In genomic region chr19:58228584-58229254, GRCh38 we compare ENCODE assay signal across 1 cellular context.
TF ChIP-seq lines count a peak whose summit lies in the region.

Gene ZNF544 (plus strand): TSS chr19:58228914. CDS start chr19:58244024, 15,110 bp downstream.

TF ChIP-seq in WTC11, 78 proteins besides CTCF, POLR2A, EP300 and RAD21 (continued from another document):
- peak; percentile 39; the same call in 1 of the 2 replicates for TF ChIP-seq USF2 (CRISPR knock-in tag; IDR thresholded peaks at IDR 0.05)
- no peak for TF ChIP-seq PREB (CRISPR knock-in tag; IDR thresholded peaks at IDR 0.05; ENCODE audit: borderline replicate concordance)
- peak; percentile 44; the same call in 1 of the 2 replicates for TF ChIP-seq ATF2 (CRISPR knock-in tag; IDR thresholded peaks at IDR 0.05; ENCODE audit: borderline replicate concordance, low read depth)
- 0 out of 2 replicates have a peak, but pooled peaks have one; percentile 48 for TF ChIP-seq ELF4 (CRISPR knock-in tag; IDR thresholded peaks at IDR 0.05; ENCODE audit: low read depth)
- TF ChIP-seq FOXP1 (CRISPR knock-in tag; IDR thresholded peaks at IDR 0.05; ENCODE audit: borderline replicate concordance): peak; percentile 95
- TF ChIP-seq MAX (CRISPR knock-in tag; IDR thresholded peaks at IDR 0.05): peak; percentile 95
- peak; percentile 61; the same call in 1 of the 2 replicates for TF ChIP-seq E2F5 (CRISPR knock-in tag; IDR thresholded peaks at IDR 0.05)
- peak; percentile 82; the same call in 1 of the 2 replicates for TF ChIP-seq ZBTB43 (CRISPR knock-in tag; IDR thresholded peaks at IDR 0.05)
- peak; percentile 75 for TF ChIP-seq TEAD1 (CRISPR knock-in tag; IDR thresholded peaks at IDR 0.05)
- peak; percentile 73; the same call in 1 of the 2 replicates for TF ChIP-seq ZBTB21 (CRISPR knock-in tag; IDR thresholded peaks at IDR 0.05; ENCODE audit: borderline replicate concordance)
- peak; percentile 84 for TF ChIP-seq ZNF281 (CRISPR knock-in tag; IDR thresholded peaks at IDR 0.05)
- TF ChIP-seq SMAD4 (CRISPR knock-in tag; IDR thresholded peaks at IDR 0.05): no peak
- peak; percentile 2; the same call in 1 of the 2 replicates for TF ChIP-seq ZMAT4 (CRISPR knock-in tag; IDR thresholded peaks at IDR 0.05)
- TF ChIP-seq ESRRA (CRISPR knock-in tag; IDR thresholded peaks at IDR 0.05; ENCODE audit: borderline replicate concordance): no peak
TF ChIP-seq in WTC11: peak in this region for 27.
